Comparison of ENCODE assay signal across 1 cellular context in the genomic region with DNA sequence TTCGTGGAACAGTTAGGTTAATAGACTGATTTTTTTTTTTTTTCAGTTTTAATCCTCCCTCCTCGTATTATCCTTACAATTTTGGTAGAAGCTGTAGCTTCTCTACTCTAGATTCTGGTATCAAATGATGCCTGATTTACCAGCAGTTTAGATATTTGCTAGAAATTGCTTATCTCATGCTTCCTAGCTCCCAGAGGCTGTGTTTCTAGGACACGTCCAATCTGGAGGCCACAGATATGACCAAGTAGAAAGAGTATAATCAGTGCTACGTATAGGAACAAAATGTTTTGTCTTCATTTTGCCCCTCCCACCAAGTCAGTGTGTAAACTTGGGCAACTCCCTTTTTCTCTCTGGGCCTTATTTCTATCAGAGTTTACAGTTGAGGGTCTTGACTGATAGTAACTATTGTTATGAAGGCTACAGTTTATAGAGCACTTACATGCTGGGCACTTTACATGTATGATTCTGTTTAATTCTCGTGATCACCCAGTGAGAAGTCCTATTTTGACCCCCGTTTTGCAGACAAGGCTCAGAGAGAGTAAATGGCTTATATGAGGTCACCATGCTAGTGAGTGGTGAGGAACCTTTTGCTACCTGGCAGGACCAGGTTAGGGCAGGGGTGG.
TF ChIP-seq lines count a peak whose summit lies in the region.

No MANE protein-coding gene starts in this region.

TF ChIP-seq in K562, 482 proteins besides CTCF, POLR2A, EP300 and RAD21 (continued from another document and continues in another):
- TF ChIP-seq UBTF (IDR thresholded peaks at IDR 0.05; ENCODE audit: borderline replicate concordance in 1 of 2, low read depth in 2 of 2, low read length in 2 of 2) (no peak), RBM22 (IDR thresholded peaks at IDR 0.05; ENCODE audit: low read depth, low read length, poor library complexity, severe bottlenecking) (no peak), MXI1 (IDR thresholded peaks at IDR 0.05; ENCODE audit: low read depth, low read length) (no peak), ESRRA (IDR thresholded peaks at IDR 0.05; ENCODE audit: borderline replicate concordance, low read depth) (no peak), SMC3 (conservative IDR thresholded peaks at IDR 0.05; ENCODE audit: insufficient read depth, low read depth, low read length) (no peak), OTX1 (CRISPR knock-in tag; IDR thresholded peaks at IDR 0.05) (no peak), SMAD3 (CRISPR knock-in tag; conservative IDR thresholded peaks at IDR 0.05) (no peak), NONO (IDR thresholded peaks at IDR 0.05; ENCODE audit: low read depth in 2 of 2, low read length in 1 of 2) (peak in 1 of 2 experiments; percentile 70; a peak in 1 of 4 replicates), RFX5 (IDR thresholded peaks at IDR 0.05; ENCODE audit: low read depth, low read length) (no peak), CREB1 (IDR thresholded peaks at IDR 0.05) (peak; percentile 55; the same call in 1 of the 2 replicates), CREB1 (CRISPR knock-in tag; IDR thresholded peaks at IDR 0.05) (peak; percentile 54; the same call in 1 of the 2 replicates), IRF9 (tag; IDR thresholded peaks at IDR 0.05) (no peak), SETDB1 (IDR thresholded peaks at IDR 0.05; ENCODE audit: low read length) (no peak), KDM4B (IDR thresholded peaks at IDR 0.05; ENCODE audit: borderline replicate concordance in 2 of 2, low read depth in 1 of 2) (no peak), CREBBP (IDR thresholded peaks at IDR 0.05; ENCODE audit: low read depth, low read length) (no peak), MITF (IDR thresholded peaks at IDR 0.05) (peak; percentile 45; the same call in 1 of the 2 replicates), L3MBTL2 (IDR thresholded peaks at IDR 0.05) (no peak), FOXK2 (conservative IDR thresholded peaks at IDR 0.05 in 1 of 2, IDR thresholded peaks at IDR 0.05 in 1 of 2; ENCODE audit: low read depth in 2 of 2) (peak; percentile 86 to 89), BCL6 (CRISPR knock-in tag; IDR thresholded peaks at IDR 0.05) (peak; percentile 87; the same call in 1 of the 2 replicates), TCF15 (CRISPR knock-in tag; IDR thresholded peaks at IDR 0.05) (no peak), CCAR2 (IDR thresholded peaks at IDR 0.05; ENCODE audit: low read depth, low read length) (no peak), TEAD1 (CRISPR knock-in tag; IDR thresholded peaks at IDR 0.05) (no peak), ZNF408 (CRISPR knock-in tag; IDR thresholded peaks at IDR 0.05; ENCODE audit: low read depth) (no peak), BACH1 (tag; IDR thresholded peaks at IDR 0.05) (0 out of 2 replicates have a peak, but pooled peaks have one; percentile 35), TRIM25 (IDR thresholded peaks at IDR 0.05; ENCODE audit: borderline replicate concordance) (no peak), MAFK (IDR thresholded peaks at IDR 0.05; ENCODE audit: low read length) (peak; percentile 48), E2F6 (IDR thresholded peaks at IDR 0.05; ENCODE audit: borderline replicate concordance in 1 of 2, extremely low read depth in 1 of 2, insufficient read depth in 1 of 2, insufficient read length in 1 of 2, low read depth in 1 of 2, low read length in 1 of 2, poor library complexity in 1 of 2, severe bottlenecking in 1 of 2) (no peak), MEF2D (tag; conservative IDR thresholded peaks at IDR 0.05; ENCODE audit: low read depth) (no peak), ZNF384 (IDR thresholded peaks at IDR 0.05; ENCODE audit: low read depth, low read length) (no peak), MCM2 (IDR thresholded peaks at IDR 0.05; ENCODE audit: low read depth) (no peak), NFYB (IDR thresholded peaks at IDR 0.05; ENCODE audit: extremely low read depth, insufficient read length) (no peak), DNMT1 (IDR thresholded peaks at IDR 0.05) (no peak)
- TF ChIP-seq, protein P1, sequence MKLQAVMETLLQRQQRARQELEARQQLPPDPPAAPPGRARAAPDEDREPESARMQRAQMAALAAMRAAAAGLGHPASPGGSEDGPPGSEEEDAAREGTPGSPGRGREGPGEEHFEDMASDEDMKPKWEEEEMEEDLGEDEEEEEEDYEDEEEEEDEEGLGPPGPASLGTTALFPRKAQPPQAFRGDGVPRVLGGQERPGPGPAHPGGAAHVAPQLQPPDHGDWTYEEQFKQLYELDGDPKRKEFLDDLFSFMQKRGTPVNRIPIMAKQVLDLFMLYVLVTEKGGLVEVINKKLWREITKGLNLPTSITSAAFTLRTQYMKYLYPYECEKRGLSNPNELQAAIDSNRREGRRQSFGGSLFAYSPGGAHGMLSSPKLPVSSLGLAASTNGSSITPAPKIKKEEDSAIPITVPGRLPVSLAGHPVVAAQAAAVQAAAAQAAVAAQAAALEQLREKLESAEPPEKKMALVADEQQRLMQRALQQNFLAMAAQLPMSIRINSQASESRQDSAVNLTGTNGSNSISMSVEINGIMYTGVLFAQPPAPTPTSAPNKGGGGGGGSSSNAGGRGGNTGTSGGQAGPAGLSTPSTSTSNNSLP (IDR thresholded peaks at IDR 0.05; ENCODE audit: borderline replicate concordance, low read depth, low read length): peak; percentile 90; the same call in 1 of the 2 replicates
- TF ChIP-seq, protein P2, sequence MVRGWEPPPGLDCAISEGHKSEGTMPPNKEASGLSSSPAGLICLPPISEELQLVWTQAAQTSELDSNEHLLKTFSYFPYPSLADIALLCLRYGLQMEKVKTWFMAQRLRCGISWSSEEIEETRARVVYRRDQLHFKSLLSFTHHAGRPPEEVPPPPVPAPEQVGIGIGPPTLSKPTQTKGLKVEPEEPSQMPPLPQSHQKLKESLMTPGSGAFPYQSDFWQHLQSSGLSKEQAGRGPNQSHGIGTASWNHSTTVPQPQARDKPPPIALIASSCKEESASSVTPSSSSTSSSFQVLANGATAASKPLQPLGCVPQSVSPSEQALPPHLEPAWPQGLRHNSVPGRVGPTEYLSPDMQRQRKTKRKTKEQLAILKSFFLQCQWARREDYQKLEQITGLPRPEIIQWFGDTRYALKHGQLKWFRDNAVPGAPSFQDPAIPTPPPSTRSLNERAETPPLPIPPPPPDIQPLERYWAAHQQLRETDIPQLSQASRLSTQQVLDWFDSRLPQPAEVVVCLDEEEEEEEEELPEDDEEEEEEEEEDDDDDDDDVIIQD (CRISPR knock-in tag; IDR thresholded peaks at IDR 0.05): no peak
- TF ChIP-seq, protein P3, sequence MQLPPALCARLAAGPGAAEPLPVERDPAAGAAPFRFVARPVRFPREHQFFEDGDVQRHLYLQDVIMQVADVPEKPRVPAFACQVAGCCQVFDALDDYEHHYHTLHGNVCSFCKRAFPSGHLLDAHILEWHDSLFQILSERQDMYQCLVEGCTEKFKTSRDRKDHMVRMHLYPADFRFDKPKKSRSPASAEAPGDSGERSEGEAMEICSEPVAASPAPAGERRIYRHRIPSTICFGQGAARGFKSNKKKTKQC (CRISPR knock-in tag; IDR thresholded peaks at IDR 0.05): no peak
- TF ChIP-seq, protein P4, sequence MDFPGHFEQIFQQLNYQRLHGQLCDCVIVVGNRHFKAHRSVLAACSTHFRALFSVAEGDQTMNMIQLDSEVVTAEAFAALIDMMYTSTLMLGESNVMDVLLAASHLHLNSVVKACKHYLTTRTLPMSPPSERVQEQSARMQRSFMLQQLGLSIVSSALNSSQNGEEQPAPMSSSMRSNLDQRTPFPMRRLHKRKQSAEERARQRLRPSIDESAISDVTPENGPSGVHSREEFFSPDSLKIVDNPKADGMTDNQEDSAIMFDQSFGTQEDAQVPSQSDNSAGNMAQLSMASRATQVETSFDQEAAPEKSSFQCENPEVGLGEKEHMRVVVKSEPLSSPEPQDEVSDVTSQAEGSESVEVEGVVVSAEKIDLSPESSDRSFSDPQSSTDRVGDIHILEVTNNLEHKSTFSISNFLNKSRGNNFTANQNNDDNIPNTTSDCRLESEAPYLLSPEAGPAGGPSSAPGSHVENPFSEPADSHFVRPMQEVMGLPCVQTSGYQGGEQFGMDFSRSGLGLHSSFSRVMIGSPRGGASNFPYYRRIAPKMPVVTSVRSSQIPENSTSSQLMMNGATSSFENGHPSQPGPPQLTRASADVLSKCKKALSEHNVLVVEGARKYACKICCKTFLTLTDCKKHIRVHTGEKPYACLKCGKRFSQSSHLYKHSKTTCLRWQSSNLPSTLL (IDR thresholded peaks at IDR 0.05): no peak
- TF ChIP-seq, protein P5, sequence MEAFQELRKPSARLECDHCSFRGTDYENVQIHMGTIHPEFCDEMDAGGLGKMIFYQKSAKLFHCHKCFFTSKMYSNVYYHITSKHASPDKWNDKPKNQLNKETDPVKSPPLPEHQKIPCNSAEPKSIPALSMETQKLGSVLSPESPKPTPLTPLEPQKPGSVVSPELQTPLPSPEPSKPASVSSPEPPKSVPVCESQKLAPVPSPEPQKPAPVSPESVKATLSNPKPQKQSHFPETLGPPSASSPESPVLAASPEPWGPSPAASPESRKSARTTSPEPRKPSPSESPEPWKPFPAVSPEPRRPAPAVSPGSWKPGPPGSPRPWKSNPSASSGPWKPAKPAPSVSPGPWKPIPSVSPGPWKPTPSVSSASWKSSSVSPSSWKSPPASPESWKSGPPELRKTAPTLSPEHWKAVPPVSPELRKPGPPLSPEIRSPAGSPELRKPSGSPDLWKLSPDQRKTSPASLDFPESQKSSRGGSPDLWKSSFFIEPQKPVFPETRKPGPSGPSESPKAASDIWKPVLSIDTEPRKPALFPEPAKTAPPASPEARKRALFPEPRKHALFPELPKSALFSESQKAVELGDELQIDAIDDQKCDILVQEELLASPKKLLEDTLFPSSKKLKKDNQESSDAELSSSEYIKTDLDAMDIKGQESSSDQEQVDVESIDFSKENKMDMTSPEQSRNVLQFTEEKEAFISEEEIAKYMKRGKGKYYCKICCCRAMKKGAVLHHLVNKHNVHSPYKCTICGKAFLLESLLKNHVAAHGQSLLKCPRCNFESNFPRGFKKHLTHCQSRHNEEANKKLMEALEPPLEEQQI (IDR thresholded peaks at IDR 0.05): peak; percentile 84; the same call in 1 of the 2 replicates
- TF ChIP-seq, protein P6, sequence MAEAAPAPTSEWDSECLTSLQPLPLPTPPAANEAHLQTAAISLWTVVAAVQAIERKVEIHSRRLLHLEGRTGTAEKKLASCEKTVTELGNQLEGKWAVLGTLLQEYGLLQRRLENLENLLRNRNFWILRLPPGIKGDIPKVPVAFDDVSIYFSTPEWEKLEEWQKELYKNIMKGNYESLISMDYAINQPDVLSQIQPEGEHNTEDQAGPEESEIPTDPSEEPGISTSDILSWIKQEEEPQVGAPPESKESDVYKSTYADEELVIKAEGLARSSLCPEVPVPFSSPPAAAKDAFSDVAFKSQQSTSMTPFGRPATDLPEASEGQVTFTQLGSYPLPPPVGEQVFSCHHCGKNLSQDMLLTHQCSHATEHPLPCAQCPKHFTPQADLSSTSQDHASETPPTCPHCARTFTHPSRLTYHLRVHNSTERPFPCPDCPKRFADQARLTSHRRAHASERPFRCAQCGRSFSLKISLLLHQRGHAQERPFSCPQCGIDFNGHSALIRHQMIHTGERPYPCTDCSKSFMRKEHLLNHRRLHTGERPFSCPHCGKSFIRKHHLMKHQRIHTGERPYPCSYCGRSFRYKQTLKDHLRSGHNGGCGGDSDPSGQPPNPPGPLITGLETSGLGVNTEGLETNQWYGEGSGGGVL (CRISPR knock-in tag; IDR thresholded peaks at IDR 0.05): no peak
